17 cellular contexts compared by ENCODE assay signal in the genomic region with DNA sequence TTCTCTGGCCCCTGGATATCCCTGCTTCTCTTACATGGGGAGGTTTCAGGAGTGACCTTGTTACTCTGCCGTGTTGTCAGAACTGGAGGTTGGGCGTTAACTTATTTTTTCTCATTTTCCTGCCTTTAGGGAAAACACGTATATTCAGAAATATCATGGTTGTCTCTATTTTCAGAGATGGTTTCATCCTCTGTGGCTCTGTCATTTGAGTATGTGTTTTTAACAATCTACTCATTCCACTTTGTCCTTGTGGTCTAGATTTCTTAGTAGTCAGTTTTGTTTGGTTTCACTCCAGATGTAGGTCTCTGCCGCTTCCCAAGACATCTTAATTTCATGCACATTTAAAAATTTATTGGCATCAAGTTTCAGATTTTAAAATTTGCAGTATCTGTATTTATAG. TPM values are rescaled to one million over a fixed set of nuclear protein-coding genes. Genes with fewer than 3 reads are reported as not detected.
DNase-seq lines count a peak whose midpoint lies in the region; ATAC-seq and TF ChIP-seq lines count a peak whose summit lies in the region.
"Had no signal": no experiment of that assay in that cellular context is flagged by ENCODE, and none has a peak within 500 bp of the region (broad histone marks: within the 10 kb centered on the region; RNA-seq: fewer than 3 reads in every experiment).

No MANE protein-coding gene starts in this region.

- no peak overlapping the region for H3K4me3 ChIP-seq in CD8-positive, alpha-beta T cell (ENCODE audit: low read depth, low read length)
- H3K4me3 ChIP-seq in HEK293 (ENCODE audit: low read depth, low read length) = no peak overlapping the region
- H3K4me3 ChIP-seq in prostate gland = no peak overlapping the region
- H3K4me3 ChIP-seq: coronary artery, lung, SJSA1 had no signal

- ATAC-seq in CD8-positive, alpha-beta T cell = no peak
- peak; percentile 17 for ATAC-seq in activated T-helper 17 cell treated with anti-CD3 and anti-CD28 coated beads, Interleukin-2, amount 50 U/mL, for 72 hours (replicated peaks)
- ATAC-seq in natural killer cell = no peak

- no peaks in the 10 kb centered on the region for H3K9me3 Mint-ChIP-seq in CD8-positive, alpha-beta T cell
- no peaks in the 10 kb centered on the region for H3K9me3 Mint-ChIP-seq in activated T-helper 17 cell treated with anti-CD3 and anti-CD28 coated beads, Interleukin-2, amount 50 U/mL, for 72 hours
- no peaks in the 10 kb centered on the region for H3K9me3 Mint-ChIP-seq in natural killer cell
- H3K9me3 Mint-ChIP-seq: activated CD4-positive, alpha-beta T cell treated with anti-CD3 and anti-CD28 coated beads, Interleukin-2, amount 10 ng/mL, durations not matched to agents 24 days and 14 days; nephron had no signal

- H3K27me3 ChIP-seq in CD8-positive, alpha-beta T cell (ENCODE audit: insufficient read depth, low read length) = no peaks in the 10 kb centered on the region
- no peaks in the 10 kb centered on the region for H3K27me3 ChIP-seq in prostate gland (replicated peaks; ENCODE audit: insufficient read depth)
- H3K27me3 ChIP-seq: SJSA1 had no signal

- peaks cover 70% of the 10 kb centered on the region for H3K4me1 ChIP-seq in CD8-positive, alpha-beta T cell (ENCODE audit: insufficient read depth, low read length)
- H3K4me1 ChIP-seq in HEK293 (ENCODE audit: control insufficient read depth, insufficient read depth, low read length) (0 out of 2 replicates have a peak, but pooled peaks cover 3% of the 10 kb centered on the region), prostate gland (replicated peaks) (no peaks in the 10 kb centered on the region)

- H3K36me3 ChIP-seq in CD8-positive, alpha-beta T cell (ENCODE audit: insufficient read depth, low read length) = peaks cover 23% of the 10 kb centered on the region
- H3K36me3 ChIP-seq in HEK293 (ENCODE audit: control insufficient read depth in 2 of 2, insufficient read depth in 1 of 2, low read length in 2 of 2) (peaks cover 0 to 23% of the 10 kb centered on the region in 2 experiments; a peak in 1 of 3 replicates), prostate gland (no peaks in the 10 kb centered on the region)

- POLR2A ChIA-PET in CD8-positive, alpha-beta T cell (lab: Charles Lee) = interaction anchor here (0.8 to 0.9 kb wide), 2 partner anchors 17 kb away, joined by 3 read pairs; no protein-coding TSS in a partner anchor
- POLR2A ChIA-PET in HEK293 (lab: Yijun Ruan, JAX) = no interaction called here

- no peak for TF ChIP-seq CTCF in CD8-positive, alpha-beta T cell (IDR thresholded peaks at IDR 0.05)
- TF ChIP-seq CTCF in HEK293 (tag by site-specific recombination; IDR thresholded peaks at IDR 0.05) (no peak), natural killer cell (IDR thresholded peaks at IDR 0.05) (no peak), prostate gland (IDR thresholded peaks at IDR 0.05) (no peak)

- intact Hi-C loops in CD8-positive, alpha-beta T cell (cut with DNase I, micrococcal nuclease) = no loop called here
- intact Hi-C loops in natural killer cell (cut with micrococcal nuclease) (no loop called here), prostate gland (cut with DNase I) (no loop called here)

- peaks cover 80% of the 10 kb centered on the region for H3K4me1 Mint-ChIP-seq in CD8-positive, alpha-beta T cell (ENCODE audit: low read depth)
- peaks cover 61% of the 10 kb centered on the region for H3K4me1 Mint-ChIP-seq in activated T-helper 17 cell treated with anti-CD3 and anti-CD28 coated beads, Interleukin-2, amount 50 U/mL, for 72 hours
- peaks cover 80 to 81% of the 10 kb centered on the region in 2 donors for H3K4me1 Mint-ChIP-seq in natural killer cell

- CTCF ChIA-PET in CD8-positive, alpha-beta T cell (lab: Charles Lee) = interaction anchor here (0.7 to 2.7 kb wide), 4 partner anchors 11 to 119 kb away, joined by 3 to 20 read pairs (median 8); no protein-coding TSS in a partner anchor
- CTCF ChIA-PET in HEK293 (lab: Yijun Ruan, JAX) = interaction anchor here (0.6 to 5.6 kb wide), 3 partner anchors 12 to 1208 kb away, joined by 4 to 46 read pairs (median 4); no protein-coding TSS in a partner anchor

- H3K9me3 ChIP-seq in CD8-positive, alpha-beta T cell (ENCODE audit: low read length) = no peaks in the 10 kb centered on the region
- H3K9me3 ChIP-seq in HEK293 (ENCODE audit: control insufficient read depth, insufficient read depth, low read depth, low read length) (no peaks in the 10 kb centered on the region), prostate gland (no peaks in the 10 kb centered on the region)
- H3K9me3 ChIP-seq: SJSA1 had no signal

- H3K4me3 Mint-ChIP-seq in CD8-positive, alpha-beta T cell = peak overlapping the region; percentile 6
- H3K4me3 Mint-ChIP-seq in activated T-helper 17 cell treated with anti-CD3 and anti-CD28 coated beads, Interleukin-2, amount 50 U/mL, for 72 hours = peak overlapping the region; percentile 31
- H3K4me3 Mint-ChIP-seq in natural killer cell = no peak overlapping the region
- H3K4me3 Mint-ChIP-seq: activated CD4-positive, alpha-beta T cell treated with anti-CD3 and anti-CD28 coated beads, Interleukin-2, amount 10 ng/mL, durations not matched to agents 24 days and 14 days; nephron had no signal

- no peak overlapping the region for H3K27ac ChIP-seq in CD8-positive, alpha-beta T cell (ENCODE audit: low read depth, low read length)
- H3K27ac ChIP-seq in HEK293 (ENCODE audit: extremely low read depth, low read depth, low read length) (no peak overlapping the region), prostate gland (no peak overlapping the region)
- H3K27ac ChIP-seq: coronary artery, epithelial cell of prostate, SJSA1 had no signal

- 92% methylated on average over 4 of the region's 4 CpGs for WGBS in prostate gland

- DNase-seq in CD8-positive, alpha-beta T cell = no peak
- DNase-seq in natural killer cell (no peak), NOMO-1 treated with DMSO at 0.1 percent for 48 hours (lab: John Stamatoyannopoulos, UW; ENCODE audit: unreplicated experiment) (no peak), prostate gland (ENCODE audit: low spot score) (no peak)
- DNase-seq in NK-92 treated with Interleukin-12 subunit alpha and Interleukin-12 subunit beta, amount 100 ng/mL, for 24 hours (lab: John Stamatoyannopoulos, UW) = no peak
- DNase-seq: activated CD4-positive, alpha-beta T cell treated with anti-CD3 and anti-CD28 coated beads, Interleukin-2, amount 10 ng/mL, durations not matched to agents 24 days and 14 days; AML-193; HCEC 1CT; NCI-H446 treated with DMSO at 0.1 percent for 48 hours had no signal

- H3K36me3 Mint-ChIP-seq in CD8-positive, alpha-beta T cell = peaks cover 79% of the 10 kb centered on the region
- peaks cover 91% of the 10 kb centered on the region for H3K36me3 Mint-ChIP-seq in activated T-helper 17 cell treated with anti-CD3 and anti-CD28 coated beads, Interleukin-2, amount 50 U/mL, for 72 hours (ENCODE audit: low read depth)
- peaks cover 21% of the 10 kb centered on the region for H3K36me3 Mint-ChIP-seq in natural killer cell

- no peaks in the 10 kb centered on the region for H3K27me3 Mint-ChIP-seq in CD8-positive, alpha-beta T cell (ENCODE audit: low read depth)
- no peaks in the 10 kb centered on the region for H3K27me3 Mint-ChIP-seq in activated T-helper 17 cell treated with anti-CD3 and anti-CD28 coated beads, Interleukin-2, amount 50 U/mL, for 72 hours
- no peaks in the 10 kb centered on the region for H3K27me3 Mint-ChIP-seq in natural killer cell (ENCODE audit: low read depth in 2 of 2)
- H3K27me3 Mint-ChIP-seq: activated CD4-positive, alpha-beta T cell treated with anti-CD3 and anti-CD28 coated beads, Interleukin-2, amount 10 ng/mL, durations not matched to agents 24 days and 14 days had no signal

- no peak for TF ChIP-seq POLR2A in prostate gland (IDR thresholded peaks at IDR 0.05)

- peak overlapping the region; percentile 76 for H3K27ac Mint-ChIP-seq in CD8-positive, alpha-beta T cell
- peak overlapping the region; percentile 90 for H3K27ac Mint-ChIP-seq in activated T-helper 17 cell treated with anti-CD3 and anti-CD28 coated beads, Interleukin-2, amount 50 U/mL, for 72 hours
- peak overlapping the region; percentile 71 to 76 for H3K27ac Mint-ChIP-seq in natural killer cell
- H3K27ac Mint-ChIP-seq: activated CD4-positive, alpha-beta T cell treated with anti-CD3 and anti-CD28 coated beads, Interleukin-2, amount 10 ng/mL, durations not matched to agents 24 days and 14 days; nephron had no signal

TF ChIP-seq in HEK293, 187 proteins besides CTCF, POLR2A, EP300 and RAD21 (continues in another document):
- no peak for TF ChIP-seq ZNF701 (tag by site-specific recombination; IDR thresholded peaks at IDR 0.05)
- no peak for TF ChIP-seq KLF7 (tag by site-specific recombination; IDR thresholded peaks at IDR 0.05; ENCODE audit: borderline replicate concordance)
- TF ChIP-seq, protein P1, sequence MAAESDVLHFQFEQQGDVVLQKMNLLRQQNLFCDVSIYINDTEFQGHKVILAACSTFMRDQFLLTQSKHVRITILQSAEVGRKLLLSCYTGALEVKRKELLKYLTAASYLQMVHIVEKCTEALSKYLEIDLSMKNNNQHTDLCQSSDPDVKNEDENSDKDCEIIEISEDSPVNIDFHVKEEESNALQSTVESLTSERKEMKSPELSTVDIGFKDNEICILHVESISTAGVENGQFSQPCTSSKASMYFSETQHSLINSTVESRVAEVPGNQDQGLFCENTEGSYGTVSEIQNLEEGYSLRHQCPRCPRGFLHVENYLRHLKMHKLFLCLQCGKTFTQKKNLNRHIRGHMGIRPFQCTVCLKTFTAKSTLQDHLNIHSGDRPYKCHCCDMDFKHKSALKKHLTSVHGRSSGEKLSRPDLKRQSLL (tag by site-specific recombination; IDR thresholded peaks at IDR 0.05) = no peak
- no peak for TF ChIP-seq ZNF16 (tag by site-specific recombination; IDR thresholded peaks at IDR 0.05; ENCODE audit: low read depth)

RNA-seq across cellular contexts. Expression of a gene that starts 45.9 kb away (rescaled TPM):
- total RNA-seq in CD8-positive, alpha-beta T cell = not detected
- total RNA-seq in activated T-helper 17 cell treated with anti-CD3 and anti-CD28 coated beads, Interleukin-2, amount 50 U/mL, for 72 hours = under 1 TPM; 0.15 to 0.24 TPM
- total RNA-seq in natural killer cell (not detected), prostate gland (1 to 10 TPM in 1 of 2 donors, under 1 TPM in 1; 0.09 to 4.7 TPM)
- total RNA-seq: SJSA1 had no signal

RNA-seq across cellular contexts. Expression of a gene that starts 59.9 kb away (rescaled TPM):
- total RNA-seq in CD8-positive, alpha-beta T cell = not detected
- total RNA-seq in activated T-helper 17 cell treated with anti-CD3 and anti-CD28 coated beads, Interleukin-2, amount 50 U/mL, for 72 hours = 1 to 10 TPM in 1 of 2 donors, not detected in 1; 5.4 TPM
- total RNA-seq in natural killer cell (not detected), prostate gland (1 to 10 TPM; 1.0 to 2.3 TPM)
- total RNA-seq: activated CD4-positive, alpha-beta T cell treated with anti-CD3 and anti-CD28 coated beads, Interleukin-2, amount 10 ng/mL, durations not matched to agents 24 days and 14 days; lung; renal cortical epithelial cell; SJSA1 had no signal
